18 cellular contexts compared by ENCODE assay signal in the genomic region with DNA sequence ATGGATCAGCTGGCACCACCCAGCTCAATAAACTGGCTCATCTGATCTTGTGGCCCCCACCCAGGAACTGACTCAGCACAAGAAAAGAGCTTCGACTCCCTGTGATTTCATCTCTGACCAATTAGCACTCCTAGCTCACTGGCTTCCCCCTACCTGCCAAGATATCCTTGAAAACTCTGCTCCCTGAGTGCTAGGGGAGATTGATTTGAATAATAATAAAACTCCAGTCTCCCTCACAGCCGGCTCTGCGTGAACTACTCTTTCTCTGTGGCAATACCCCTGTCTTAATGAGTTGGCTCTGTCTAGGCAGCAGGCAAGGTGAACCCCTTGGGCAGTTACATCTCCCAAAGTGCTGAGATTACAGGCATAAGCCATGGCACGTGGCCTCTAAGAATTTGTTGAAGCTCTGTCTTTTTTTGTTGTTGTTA. TPM values are rescaled to one million over a fixed set of nuclear protein-coding genes. Genes with fewer than 3 reads are reported as not detected.
DNase-seq lines count a peak whose midpoint lies in the region; ATAC-seq and TF ChIP-seq lines count a peak whose summit lies in the region.
"Had no signal": no experiment of that assay in that cellular context is flagged by ENCODE, and none has a peak within 500 bp of the region (broad histone marks: within the 10 kb centered on the region; RNA-seq: fewer than 3 reads in every experiment).

No MANE protein-coding gene starts in this region.

- CTCF ChIA-PET in HCT116 (lab: Charles Lee) = no interaction called here

- H3K9ac ChIP-seq in HCT116 (ENCODE audit: low read length) (no peak overlapping the region), NT2/D1 (ENCODE audit: insufficient read length, low read depth) (no peak overlapping the region), neural progenitor cell (no peak overlapping the region)
- H3K9ac ChIP-seq: BLaER1 treated with 17β-estradiol and CSF1 and Interleukin-3, amounts not matched to agents 10 nM and 100 nM had no signal

- H3K79me2 ChIP-seq in HCT116 (ENCODE audit: insufficient read depth, low read length) (no peaks in the 10 kb centered on the region), neural progenitor cell (ENCODE audit: low read depth) (no peaks in the 10 kb centered on the region)

- intact Hi-C loops in HCT116 (cut with micrococcal nuclease) = no loop called here
- intact Hi-C loops in posterior cingulate gyrus (cut with DNase I) = no loop called here

- TF ChIP-seq POLR2A in HCT116 (IDR thresholded peaks at IDR 0.05; ENCODE audit: borderline replicate concordance, extremely low read depth, insufficient read depth, insufficient read length) (no peak), erythroblast (IDR thresholded peaks at IDR 0.05; ENCODE audit: low read length) (no peak)

- RAD21 ChIA-PET in HCT116 (lab: Charles Lee; ENCODE audit: low non-redundant PET in 1 of 2, low total read pairs in 2 of 2, uncharacterized antibody in 2 of 2, unreplicated experiment in 2 of 2) = no interaction called here

- no peaks in the 10 kb centered on the region for H3K9me2 ChIP-seq in HCT116 (ENCODE audit: insufficient read depth)

- POLR2A ChIA-PET in HCT116 (lab: Charles Lee) = no interaction called here

- peak overlapping the region; percentile 47 for H3K4me2 ChIP-seq in HCT116 (ENCODE audit: low read length)
- H3K4me2 ChIP-seq in neural progenitor cell = no peak overlapping the region

- no peak for TF ChIP-seq CTCF in HCT116 (IDR thresholded peaks at IDR 0.05 in 2 of 3, conservative IDR thresholded peaks at IDR 0.05 in 1 of 3; ENCODE audit: borderline replicate concordance in 1 of 3, insufficient read depth in 1 of 3, low read depth in 2 of 3, low read length in 2 of 3)
- TF ChIP-seq CTCF in neural progenitor cell (IDR thresholded peaks at IDR 0.05) = no peak

- H3K9me3 Mint-ChIP-seq in neural progenitor cell = peaks cover 4% of the 10 kb centered on the region
- H3K9me3 Mint-ChIP-seq: nephron had no signal

- no peak overlapping the region for H3K27ac ChIP-seq in HCT116 (ENCODE audit: low read depth, low read length)
- H3K27ac ChIP-seq in neural progenitor cell = no peak overlapping the region
- H3K27ac ChIP-seq: BLaER1 treated with 17β-estradiol and CSF1 and Interleukin-3, amounts not matched to agents 10 nM and 100 nM; spleen; tibial artery had no signal

- no peak for TF ChIP-seq RAD21 in HCT116 (IDR thresholded peaks at IDR 0.05; ENCODE audit: low read depth)

- H3K27me3 ChIP-seq in HCT116 (ENCODE audit: insufficient read depth, low read length) (no peaks in the 10 kb centered on the region), NT2/D1 (ENCODE audit: insufficient read depth, insufficient read length) (no peaks in the 10 kb centered on the region), neural progenitor cell (no peaks in the 10 kb centered on the region)
- H3K27me3 ChIP-seq: BLaER1 treated with 17β-estradiol and CSF1 and Interleukin-3, amounts not matched to agents 10 nM and 100 nM; spleen had no signal

- H4K20me1 ChIP-seq in HCT116 (ENCODE audit: insufficient read depth) (no peaks in the 10 kb centered on the region), neural progenitor cell (ENCODE audit: low read depth) (no peaks in the 10 kb centered on the region)
- H4K20me1 ChIP-seq: BLaER1 treated with 17β-estradiol and CSF1 and Interleukin-3, amounts not matched to agents 10 nM and 100 nM had no signal

- no peaks in the 10 kb centered on the region for H3K36me3 Mint-ChIP-seq in neural progenitor cell
- H3K36me3 Mint-ChIP-seq: activated CD8-positive, alpha-beta memory T cell treated with anti-CD3 and anti-CD28 coated beads, Interleukin-2, amount 10 ng/mL, durations not matched to agents 7 days and 5 days had no signal

- no peak overlapping the region for H3K4me3 Mint-ChIP-seq in neural progenitor cell
- H3K4me3 Mint-ChIP-seq: activated CD8-positive, alpha-beta memory T cell treated with anti-CD3 and anti-CD28 coated beads, Interleukin-2, amount 10 ng/mL, durations not matched to agents 7 days and 5 days; nephron; T-helper 17 cell had no signal

- H3K4me3 ChIP-seq in HCT116 (replicated peaks in 1 of 2; ENCODE audit: low read depth in 1 of 2, low read length in 2 of 2) (no peak overlapping the region), NT2/D1 (ENCODE audit: insufficient read length, low read depth) (no peak overlapping the region), neural progenitor cell (no peak overlapping the region)
- H3K4me3 ChIP-seq: BLaER1 treated with 17β-estradiol and CSF1 and Interleukin-3, amounts not matched to agents 10 nM and 100 nM; spleen; tibial artery had no signal

- BruUV-seq in HCT116 (replicated peaks; lab: Mats Ljungman, UMichigan) = no TSS peak

- peaks cover 10% of the 10 kb centered on the region for H3F3A ChIP-seq in neural progenitor cell (ENCODE audit: low read depth)

- ATAC-seq in HCT116 = 0 out of 2 replicates have a peak, but pooled peaks have one; percentile 44
- ATAC-seq: activated CD8-positive, alpha-beta memory T cell treated with anti-CD3 and anti-CD28 coated beads, Interleukin-2, amount 10 ng/mL, durations not matched to agents 7 days and 5 days; T-helper 17 cell had no signal

- H3K27me3 Mint-ChIP-seq in neural progenitor cell (ENCODE audit: insufficient read depth, low read depth) = no peaks in the 10 kb centered on the region
- H3K27me3 Mint-ChIP-seq: activated CD8-positive, alpha-beta memory T cell treated with anti-CD3 and anti-CD28 coated beads, Interleukin-2, amount 10 ng/mL, durations not matched to agents 7 days and 5 days; T-helper 17 cell had no signal

- peaks cover 7 to 18% of the 10 kb centered on the region in 2 experiments for H3K4me1 ChIP-seq in HCT116 (ENCODE audit: control insufficient read depth in 1 of 2, insufficient read depth in 2 of 2, low read length in 2 of 2)
- H3K4me1 ChIP-seq in NT2/D1 (ENCODE audit: insufficient read depth, insufficient read length) = no peaks in the 10 kb centered on the region
- no peaks in the 10 kb centered on the region for H3K4me1 ChIP-seq in neural progenitor cell
- H3K4me1 ChIP-seq: spleen, tibial artery had no signal

- peaks cover 8% of the 10 kb centered on the region for H3K4me1 Mint-ChIP-seq in neural progenitor cell
- H3K4me1 Mint-ChIP-seq: nephron had no signal

- H3K36me3 ChIP-seq in HCT116 (ENCODE audit: control insufficient read depth in 1 of 2, insufficient read depth in 2 of 2, low read length in 2 of 2) (no peaks in the 10 kb centered on the region), NT2/D1 (ENCODE audit: insufficient read depth, insufficient read length, low read length) (no peaks in the 10 kb centered on the region), neural progenitor cell (no peaks in the 10 kb centered on the region)
- H3K36me3 ChIP-seq: BLaER1 treated with 17β-estradiol and CSF1 and Interleukin-3, amounts not matched to agents 10 nM and 100 nM; spleen; tibial artery had no signal

- H2AFZ ChIP-seq in HCT116 (ENCODE audit: low read depth, low read length, poor library complexity, severe bottlenecking) (peak overlapping the region; percentile 87), neural progenitor cell (replicated peaks) (peak overlapping the region; percentile 3)

- H3K9me3 ChIP-seq in HCT116 (ENCODE audit: control insufficient read depth in 1 of 2, insufficient read depth in 1 of 2, low read depth in 1 of 2, low read length in 2 of 2) (no peaks in the 10 kb centered on the region), NT2/D1 (ENCODE audit: insufficient read depth, low read length) (peaks cover 12% of the 10 kb centered on the region), neural progenitor cell (ENCODE audit: low read depth) (no peaks in the 10 kb centered on the region)
- H3K9me3 ChIP-seq: BLaER1 treated with 17β-estradiol and CSF1 and Interleukin-3, amounts not matched to agents 10 nM and 100 nM; spleen; tibial artery had no signal

- peak overlapping the region; percentile 61 for H3K27ac Mint-ChIP-seq in neural progenitor cell
- H3K27ac Mint-ChIP-seq: activated CD8-positive, alpha-beta memory T cell treated with anti-CD3 and anti-CD28 coated beads, Interleukin-2, amount 10 ng/mL, durations not matched to agents 7 days and 5 days; nephron; T-helper 17 cell had no signal

- DNase-seq in HCT116 (ENCODE audit: low read depth, low spot score) = no peak
- DNase-seq in NT2/D1 (ENCODE audit: low read depth, low spot score) = peak; percentile 81
- peak; percentile 42 to 49 for DNase-seq in erythroblast (lab: John Stamatoyannopoulos, UW)
- DNase-seq in neural progenitor cell (ENCODE audit: low spot score) = peak; percentile 16
- DNase-seq in NCI-H82 treated with DMSO at 0.1 percent for 48 hours (lab: John Stamatoyannopoulos, UW; ENCODE audit: unreplicated experiment) = no peak
- no peak for DNase-seq in posterior cingulate gyrus
- DNase-seq in middle frontal gyrus (ENCODE audit: extremely low spot score, low spot score) = no peak
- DNase-seq: activated CD8-positive, alpha-beta memory T cell treated with anti-CD3 and anti-CD28 coated beads, Interleukin-2, amount 10 ng/mL, durations not matched to agents 7 days and 5 days; activated gamma-delta T cell; amygdala; foreskin melanocyte; NCI-H446; spleen; T-helper 17 cell; tibial artery had no signal

TF ChIP-seq in HCT116, 20 proteins besides CTCF, POLR2A, EP300 and RAD21:
- peak; percentile 31; the same call in 1 of the 2 replicates for TF ChIP-seq JUND (IDR thresholded peaks at IDR 0.05)
- TF ChIP-seq, protein P1, sequence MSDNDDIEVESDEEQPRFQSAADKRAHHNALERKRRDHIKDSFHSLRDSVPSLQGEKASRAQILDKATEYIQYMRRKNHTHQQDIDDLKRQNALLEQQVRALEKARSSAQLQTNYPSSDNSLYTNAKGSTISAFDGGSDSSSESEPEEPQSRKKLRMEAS (IDR thresholded peaks at IDR 0.05) = no peak
TF ChIP-seq in HCT116: peak in this region for 1.

RNA-seq across cellular contexts. Expression of gene RHBDL2, which starts 11.8 kb away (rescaled TPM):
- total RNA-seq in HCT116 (2021; ENCODE audit: unreplicated experiment) = not detected
- 0.05 TPM in 1 of 2 replicates, not detected in the other for polyA plus RNA-seq in HCT116 (2012)
- 1.1 TPM in 1 of 2 replicates, not detected in the other for total RNA-seq in neural progenitor cell (ENCODE audit: low replicate concordance)
- total RNA-seq: activated CD8-positive, alpha-beta memory T cell treated with anti-CD3 and anti-CD28 coated beads, Interleukin-2, amount 10 ng/mL, durations not matched to agents 7 days and 5 days; H4; T-helper 17 cell had no signal

RNA-seq across cellular contexts. Expression of gene AKIRIN1, which starts 37.6 kb away (rescaled TPM):
- total RNA-seq in HCT116 (2021; ENCODE audit: unreplicated experiment) = 60.0 TPM
- 22.2 and 29.2 TPM in 2 replicates for polyA plus RNA-seq in HCT116 (2012)
- 99.6 and 130 TPM in 2 replicates for total RNA-seq in neural progenitor cell (ENCODE audit: low replicate concordance)

Comparison
In these comparisons a context has a peak if more than half of its experiments do, and no peak if none do; other contexts are left out.
1. DNase-seq: peak in NT2/D1 (single experiment), erythroblast (2 of 2) and neural progenitor cell (single experiment); none in HCT116 (single experiment), NCI-H82 treated with DMSO at 0.1 percent for 48 hours (single experiment), posterior cingulate gyrus (0 of 10) and middle frontal gyrus (single experiment).